20 cellular contexts compared by ENCODE assay signal in the genomic region with DNA sequence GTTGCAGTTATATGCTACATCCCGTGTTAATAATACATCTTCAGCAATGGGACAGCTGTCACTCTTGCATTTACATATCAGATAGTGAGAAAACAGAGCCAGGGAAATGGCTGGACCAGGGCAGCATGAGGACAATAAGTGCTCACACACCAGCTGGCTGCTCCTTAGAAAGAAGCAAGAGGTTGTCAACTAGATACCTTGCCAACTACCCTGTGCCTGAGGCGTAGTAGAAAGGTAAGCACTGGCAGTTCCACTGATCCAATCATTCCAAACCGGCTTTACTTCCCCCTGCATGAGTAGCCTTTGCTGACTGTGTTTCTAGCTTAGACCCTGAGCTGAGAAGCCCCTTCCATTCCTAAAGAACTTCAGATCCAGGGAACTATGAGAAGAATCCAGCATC. TPM values are rescaled to one million over a fixed set of nuclear protein-coding genes. Genes with fewer than 3 reads are reported as not detected.
"Had no signal": no experiment of that assay in that cellular context is flagged by ENCODE, and none has a peak within 500 bp of the region (broad histone marks: within the 10 kb centered on the region; RNA-seq: fewer than 3 reads in every experiment).

No MANE protein-coding gene starts in this region.

- H3K4me3 ChIP-seq: MG63, SJCRH30 had no signal

- DNase-seq: KBM-7; MG63; NCI-H1105; NCI-H1436 treated with DMSO at 0.1 percent for 48 hours; NCI-H1694; NCI-H187 treated with DMSO at 0.1 percent for 48 hours; NCI-H2029 treated with DMSO at 0.1 percent for 48 hours; NCI-H2171 treated with DMSO at 0.1 percent for 48 hours; NCI-H345; NCI-H446 treated with DMSO at 0.1 percent for 48 hours; NCI-H510A treated with DMSO at 0.1 percent for 48 hours; NCI-H748 treated with DMSO at 0.1 percent for 48 hours; NK-92 treated with Interleukin-12 subunit alpha and Interleukin-12 subunit beta, amount 100 ng/mL, for 24 hours; PC-3; SHP77 treated with DMSO at 0.1 percent for 48 hours; SJCRH30 had no signal

- ATAC-seq: Panc1, PC-3, SK-N-SH treated with all-trans-retinoic acid at 6 μM for 48 hours had no signal

RNA-seq across cellular contexts. Expression of a gene that starts 52.2 kb away (rescaled TPM):
- total RNA-seq: HT-29, OCI-LY7 had no signal
